Comparison of ENCODE assay signal across 1 cellular context in the genomic region with DNA sequence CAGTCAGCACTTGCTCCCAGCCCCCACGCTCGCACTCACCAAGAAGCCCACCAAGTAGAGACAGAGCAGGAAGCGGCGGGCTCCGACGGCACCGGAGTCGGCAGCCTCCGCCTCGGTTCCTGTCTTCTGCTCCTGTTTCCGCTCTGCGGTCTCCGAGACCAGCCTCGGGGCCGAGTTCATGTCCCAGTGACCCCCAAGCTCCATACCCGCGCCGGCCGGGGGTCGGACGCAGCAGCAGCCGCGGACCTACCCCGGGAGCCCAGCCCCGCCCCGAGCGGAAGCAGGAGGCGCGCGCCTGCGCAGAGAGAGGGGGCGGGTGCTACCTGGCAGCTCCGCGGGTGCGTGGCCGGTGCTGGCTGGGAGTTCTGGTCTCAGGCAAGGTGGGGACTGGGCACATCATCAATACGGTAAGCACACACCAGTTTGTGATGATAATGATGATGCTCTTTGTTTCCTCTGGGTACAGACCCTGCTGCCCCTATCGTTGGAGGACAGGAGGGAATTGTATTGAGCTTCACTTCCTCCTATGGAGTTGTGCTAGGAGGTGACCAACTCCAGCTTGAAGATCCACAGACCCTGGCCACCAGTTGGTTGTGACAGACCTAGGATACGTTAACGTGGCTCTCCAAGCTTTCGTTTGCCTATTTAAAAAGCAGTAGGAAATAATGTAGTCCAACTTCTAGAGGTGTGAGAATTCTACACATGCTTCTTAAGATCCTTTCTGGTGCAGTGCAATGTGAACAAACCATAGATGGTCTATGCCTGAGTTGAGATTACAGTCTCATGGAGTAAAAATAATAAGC.
A peak's percentile ranks its signal among the peaks of the same experiment; 100 is the strongest.
TF ChIP-seq lines count a peak whose summit lies in the region.

No MANE protein-coding gene starts in this region.

TF ChIP-seq in HepG2, 621 proteins besides CTCF, POLR2A, EP300 and RAD21 (continued from another document and continues in another):
- TF ChIP-seq, protein P1, sequence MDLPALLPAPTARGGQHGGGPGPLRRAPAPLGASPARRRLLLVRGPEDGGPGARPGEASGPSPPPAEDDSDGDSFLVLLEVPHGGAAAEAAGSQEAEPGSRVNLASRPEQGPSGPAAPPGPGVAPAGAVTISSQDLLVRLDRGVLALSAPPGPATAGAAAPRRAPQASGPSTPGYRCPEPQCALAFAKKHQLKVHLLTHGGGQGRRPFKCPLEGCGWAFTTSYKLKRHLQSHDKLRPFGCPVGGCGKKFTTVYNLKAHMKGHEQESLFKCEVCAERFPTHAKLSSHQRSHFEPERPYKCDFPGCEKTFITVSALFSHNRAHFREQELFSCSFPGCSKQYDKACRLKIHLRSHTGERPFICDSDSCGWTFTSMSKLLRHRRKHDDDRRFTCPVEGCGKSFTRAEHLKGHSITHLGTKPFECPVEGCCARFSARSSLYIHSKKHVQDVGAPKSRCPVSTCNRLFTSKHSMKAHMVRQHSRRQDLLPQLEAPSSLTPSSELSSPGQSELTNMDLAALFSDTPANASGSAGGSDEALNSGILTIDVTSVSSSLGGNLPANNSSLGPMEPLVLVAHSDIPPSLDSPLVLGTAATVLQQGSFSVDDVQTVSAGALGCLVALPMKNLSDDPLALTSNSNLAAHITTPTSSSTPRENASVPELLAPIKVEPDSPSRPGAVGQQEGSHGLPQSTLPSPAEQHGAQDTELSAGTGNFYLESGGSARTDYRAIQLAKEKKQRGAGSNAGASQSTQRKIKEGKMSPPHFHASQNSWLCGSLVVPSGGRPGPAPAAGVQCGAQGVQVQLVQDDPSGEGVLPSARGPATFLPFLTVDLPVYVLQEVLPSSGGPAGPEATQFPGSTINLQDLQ (CRISPR knock-in tag; IDR thresholded peaks at IDR 0.05): 0 out of 2 replicates have a peak, but pooled peaks have one; percentile 10
- TF ChIP-seq ZNF839 (CRISPR knock-in tag; IDR thresholded peaks at IDR 0.05; ENCODE audit: borderline replicate concordance) (peak; percentile 89; the same call in 1 of the 2 replicates), ADNP (CRISPR knock-in tag; IDR thresholded peaks at IDR 0.05) (no peak), STAT5B (CRISPR knock-in tag; IDR thresholded peaks at IDR 0.05) (no peak), JUND (CRISPR knock-in tag; IDR thresholded peaks at IDR 0.05) (no peak), ZNF777 (CRISPR knock-in tag; IDR thresholded peaks at IDR 0.05) (peak; percentile 96), RFX1 (IDR thresholded peaks at IDR 0.05) (no peak), SP1 (IDR thresholded peaks at IDR 0.05) (no peak), SP1 (CRISPR knock-in tag; IDR thresholded peaks at IDR 0.05) (peak; percentile 76), FOXP1 (IDR thresholded peaks at IDR 0.05) (no peak), FOXP1 (CRISPR knock-in tag; IDR thresholded peaks at IDR 0.05) (no peak), SNAPC2 (CRISPR knock-in tag; IDR thresholded peaks at IDR 0.05) (no peak; the same call in 1 of the 2 replicates), ZNF598 (CRISPR knock-in tag; IDR thresholded peaks at IDR 0.05; ENCODE audit: borderline replicate concordance) (peak; percentile 83), ZNF652 (CRISPR knock-in tag; IDR thresholded peaks at IDR 0.05; ENCODE audit: borderline replicate concordance, low read depth) (no peak), ISL2 (CRISPR knock-in tag; IDR thresholded peaks at IDR 0.05) (peak; percentile 69; the same call in 1 of the 2 replicates), ARNTL (CRISPR knock-in tag; IDR thresholded peaks at IDR 0.05) (0 out of 2 replicates have a peak, but pooled peaks have one; percentile 14), ATAD3A (CRISPR knock-in tag; IDR thresholded peaks at IDR 0.05) (no peak), ZNF451 (CRISPR knock-in tag; IDR thresholded peaks at IDR 0.05) (peak; percentile 62; the same call in 1 of the 2 replicates), FOXA1 (IDR thresholded peaks at IDR 0.05) (no peak), FOXA1 (CRISPR knock-in tag; IDR thresholded peaks at IDR 0.05) (no peak), ZNF572 (CRISPR knock-in tag; IDR thresholded peaks at IDR 0.05) (0 out of 2 replicates have a peak, but pooled peaks have one; percentile 19), RAD51 (IDR thresholded peaks at IDR 0.05; ENCODE audit: borderline replicate concordance) (no peak), NONO (IDR thresholded peaks at IDR 0.05) (no peak), NONO (CRISPR knock-in tag; conservative IDR thresholded peaks at IDR 0.05) (peak; percentile 88), AKAP8 (CRISPR knock-in tag; IDR thresholded peaks at IDR 0.05) (no peak; the same call in 1 of the 2 replicates), ZNF670 (CRISPR knock-in tag; IDR thresholded peaks at IDR 0.05; ENCODE audit: borderline replicate concordance) (peak; percentile 91; the same call in 1 of the 2 replicates), MIXL1 (CRISPR knock-in tag; IDR thresholded peaks at IDR 0.05) (no peak), TARDBP (CRISPR knock-in tag; IDR thresholded peaks at IDR 0.05) (0 out of 2 replicates have a peak, but pooled peaks have one; percentile 49), SOX13 (IDR thresholded peaks at IDR 0.05) (peak; percentile 30; the same call in 1 of the 2 replicates), SOX13 (CRISPR knock-in tag; conservative IDR thresholded peaks at IDR 0.05 in 1 of 2, IDR thresholded peaks at IDR 0.05 in 1 of 2) (no peak; a peak in 1 of 4 replicates), ZNF549 (CRISPR knock-in tag; IDR thresholded peaks at IDR 0.05) (no peak), TCF12 (IDR thresholded peaks at IDR 0.05) (no peak), TCF12 (CRISPR knock-in tag; IDR thresholded peaks at IDR 0.05) (no peak), SP5 (CRISPR knock-in tag; IDR thresholded peaks at IDR 0.05; ENCODE audit: borderline replicate concordance, low read depth) (peak; percentile 74), PHF20 (CRISPR knock-in tag; IDR thresholded peaks at IDR 0.05) (peak; percentile 78)
- TF ChIP-seq, protein P2, sequence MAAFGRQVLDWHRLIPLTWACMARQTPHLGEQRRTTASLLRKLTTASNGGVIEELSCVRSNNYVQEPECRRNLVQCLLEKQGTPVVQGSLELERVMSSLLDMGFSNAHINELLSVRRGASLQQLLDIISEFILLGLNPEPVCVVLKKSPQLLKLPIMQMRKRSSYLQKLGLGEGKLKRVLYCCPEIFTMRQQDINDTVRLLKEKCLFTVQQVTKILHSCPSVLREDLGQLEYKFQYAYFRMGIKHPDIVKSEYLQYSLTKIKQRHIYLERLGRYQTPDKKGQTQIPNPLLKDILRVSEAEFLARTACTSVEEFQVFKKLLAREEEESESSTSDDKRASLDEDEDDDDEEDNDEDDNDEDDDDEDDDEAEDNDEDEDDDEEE (CRISPR knock-in tag; IDR thresholded peaks at IDR 0.05): 0 out of 2 replicates have a peak, but pooled peaks have one; percentile 18
- TF ChIP-seq, protein P3, sequence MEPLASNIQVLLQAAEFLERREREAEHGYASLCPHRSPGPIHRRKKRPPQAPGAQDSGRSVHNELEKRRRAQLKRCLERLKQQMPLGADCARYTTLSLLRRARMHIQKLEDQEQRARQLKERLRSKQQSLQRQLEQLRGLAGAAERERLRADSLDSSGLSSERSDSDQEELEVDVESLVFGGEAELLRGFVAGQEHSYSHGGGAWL (CRISPR knock-in tag; IDR thresholded peaks at IDR 0.05): peak; percentile 95
- TF ChIP-seq, protein P4, sequence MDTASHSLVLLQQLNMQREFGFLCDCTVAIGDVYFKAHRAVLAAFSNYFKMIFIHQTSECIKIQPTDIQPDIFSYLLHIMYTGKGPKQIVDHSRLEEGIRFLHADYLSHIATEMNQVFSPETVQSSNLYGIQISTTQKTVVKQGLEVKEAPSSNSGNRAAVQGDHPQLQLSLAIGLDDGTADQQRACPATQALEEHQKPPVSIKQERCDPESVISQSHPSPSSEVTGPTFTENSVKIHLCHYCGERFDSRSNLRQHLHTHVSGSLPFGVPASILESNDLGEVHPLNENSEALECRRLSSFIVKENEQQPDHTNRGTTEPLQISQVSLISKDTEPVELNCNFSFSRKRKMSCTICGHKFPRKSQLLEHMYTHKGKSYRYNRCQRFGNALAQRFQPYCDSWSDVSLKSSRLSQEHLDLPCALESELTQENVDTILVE (CRISPR knock-in tag; IDR thresholded peaks at IDR 0.05): peak; percentile 40; the same call in 1 of the 2 replicates
- TF ChIP-seq, protein P5, sequence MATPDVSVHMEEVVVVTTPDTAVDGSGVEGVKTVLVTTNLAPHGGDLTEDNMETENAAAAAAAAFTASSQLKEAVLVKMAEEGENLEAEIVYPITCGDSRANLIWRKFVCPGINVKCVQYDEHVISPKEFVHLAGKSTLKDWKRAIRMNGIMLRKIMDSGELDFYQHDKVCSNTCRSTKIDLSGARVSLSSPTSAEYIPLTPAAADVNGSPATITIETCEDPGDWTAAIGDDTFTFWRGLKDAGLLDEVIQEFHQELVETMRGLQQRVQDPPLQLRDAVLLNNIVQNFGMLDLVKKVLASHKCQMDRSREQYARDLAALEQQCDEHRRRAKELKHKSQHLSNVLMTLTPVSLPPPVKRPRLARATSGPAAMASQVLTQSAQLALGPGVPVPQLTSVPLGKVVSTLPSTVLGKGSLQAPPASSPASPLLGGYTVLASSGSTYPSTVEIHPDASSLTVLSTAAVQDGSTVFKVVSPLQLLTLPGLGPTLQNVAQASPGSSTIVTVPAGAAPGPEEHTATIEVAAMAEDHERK (CRISPR knock-in tag; IDR thresholded peaks at IDR 0.05; ENCODE audit: low read depth): no peak
- TF ChIP-seq, protein P6, sequence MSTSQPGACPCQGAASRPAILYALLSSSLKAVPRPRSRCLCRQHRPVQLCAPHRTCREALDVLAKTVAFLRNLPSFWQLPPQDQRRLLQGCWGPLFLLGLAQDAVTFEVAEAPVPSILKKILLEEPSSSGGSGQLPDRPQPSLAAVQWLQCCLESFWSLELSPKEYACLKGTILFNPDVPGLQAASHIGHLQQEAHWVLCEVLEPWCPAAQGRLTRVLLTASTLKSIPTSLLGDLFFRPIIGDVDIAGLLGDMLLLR (CRISPR knock-in tag; IDR thresholded peaks at IDR 0.05): peak; percentile 79; the same call in 1 of the 2 replicates
- TF ChIP-seq, protein P7, sequence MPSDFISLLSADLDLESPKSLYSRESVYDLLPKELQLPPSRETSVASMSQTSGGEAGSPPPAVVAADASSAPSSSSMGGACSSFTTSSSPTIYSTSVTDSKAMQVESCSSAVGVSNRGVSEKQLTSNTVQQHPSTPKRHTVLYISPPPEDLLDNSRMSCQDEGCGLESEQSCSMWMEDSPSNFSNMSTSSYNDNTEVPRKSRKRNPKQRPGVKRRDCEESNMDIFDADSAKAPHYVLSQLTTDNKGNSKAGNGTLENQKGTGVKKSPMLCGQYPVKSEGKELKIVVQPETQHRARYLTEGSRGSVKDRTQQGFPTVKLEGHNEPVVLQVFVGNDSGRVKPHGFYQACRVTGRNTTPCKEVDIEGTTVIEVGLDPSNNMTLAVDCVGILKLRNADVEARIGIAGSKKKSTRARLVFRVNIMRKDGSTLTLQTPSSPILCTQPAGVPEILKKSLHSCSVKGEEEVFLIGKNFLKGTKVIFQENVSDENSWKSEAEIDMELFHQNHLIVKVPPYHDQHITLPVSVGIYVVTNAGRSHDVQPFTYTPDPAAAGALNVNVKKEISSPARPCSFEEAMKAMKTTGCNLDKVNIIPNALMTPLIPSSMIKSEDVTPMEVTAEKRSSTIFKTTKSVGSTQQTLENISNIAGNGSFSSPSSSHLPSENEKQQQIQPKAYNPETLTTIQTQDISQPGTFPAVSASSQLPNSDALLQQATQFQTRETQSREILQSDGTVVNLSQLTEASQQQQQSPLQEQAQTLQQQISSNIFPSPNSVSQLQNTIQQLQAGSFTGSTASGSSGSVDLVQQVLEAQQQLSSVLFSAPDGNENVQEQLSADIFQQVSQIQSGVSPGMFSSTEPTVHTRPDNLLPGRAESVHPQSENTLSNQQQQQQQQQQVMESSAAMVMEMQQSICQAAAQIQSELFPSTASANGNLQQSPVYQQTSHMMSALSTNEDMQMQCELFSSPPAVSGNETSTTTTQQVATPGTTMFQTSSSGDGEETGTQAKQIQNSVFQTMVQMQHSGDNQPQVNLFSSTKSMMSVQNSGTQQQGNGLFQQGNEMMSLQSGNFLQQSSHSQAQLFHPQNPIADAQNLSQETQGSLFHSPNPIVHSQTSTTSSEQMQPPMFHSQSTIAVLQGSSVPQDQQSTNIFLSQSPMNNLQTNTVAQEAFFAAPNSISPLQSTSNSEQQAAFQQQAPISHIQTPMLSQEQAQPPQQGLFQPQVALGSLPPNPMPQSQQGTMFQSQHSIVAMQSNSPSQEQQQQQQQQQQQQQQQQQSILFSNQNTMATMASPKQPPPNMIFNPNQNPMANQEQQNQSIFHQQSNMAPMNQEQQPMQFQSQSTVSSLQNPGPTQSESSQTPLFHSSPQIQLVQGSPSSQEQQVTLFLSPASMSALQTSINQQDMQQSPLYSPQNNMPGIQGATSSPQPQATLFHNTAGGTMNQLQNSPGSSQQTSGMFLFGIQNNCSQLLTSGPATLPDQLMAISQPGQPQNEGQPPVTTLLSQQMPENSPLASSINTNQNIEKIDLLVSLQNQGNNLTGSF (CRISPR knock-in tag; IDR thresholded peaks at IDR 0.05): peak; percentile 52; the same call in 1 of the 2 replicates
- TF ChIP-seq, protein P8, sequence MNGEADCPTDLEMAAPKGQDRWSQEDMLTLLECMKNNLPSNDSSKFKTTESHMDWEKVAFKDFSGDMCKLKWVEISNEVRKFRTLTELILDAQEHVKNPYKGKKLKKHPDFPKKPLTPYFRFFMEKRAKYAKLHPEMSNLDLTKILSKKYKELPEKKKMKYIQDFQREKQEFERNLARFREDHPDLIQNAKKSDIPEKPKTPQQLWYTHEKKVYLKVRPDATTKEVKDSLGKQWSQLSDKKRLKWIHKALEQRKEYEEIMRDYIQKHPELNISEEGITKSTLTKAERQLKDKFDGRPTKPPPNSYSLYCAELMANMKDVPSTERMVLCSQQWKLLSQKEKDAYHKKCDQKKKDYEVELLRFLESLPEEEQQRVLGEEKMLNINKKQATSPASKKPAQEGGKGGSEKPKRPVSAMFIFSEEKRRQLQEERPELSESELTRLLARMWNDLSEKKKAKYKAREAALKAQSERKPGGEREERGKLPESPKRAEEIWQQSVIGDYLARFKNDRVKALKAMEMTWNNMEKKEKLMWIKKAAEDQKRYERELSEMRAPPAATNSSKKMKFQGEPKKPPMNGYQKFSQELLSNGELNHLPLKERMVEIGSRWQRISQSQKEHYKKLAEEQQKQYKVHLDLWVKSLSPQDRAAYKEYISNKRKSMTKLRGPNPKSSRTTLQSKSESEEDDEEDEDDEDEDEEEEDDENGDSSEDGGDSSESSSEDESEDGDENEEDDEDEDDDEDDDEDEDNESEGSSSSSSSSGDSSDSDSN (CRISPR knock-in tag; IDR thresholded peaks at IDR 0.05): peak; percentile 85
- TF ChIP-seq, protein P9, sequence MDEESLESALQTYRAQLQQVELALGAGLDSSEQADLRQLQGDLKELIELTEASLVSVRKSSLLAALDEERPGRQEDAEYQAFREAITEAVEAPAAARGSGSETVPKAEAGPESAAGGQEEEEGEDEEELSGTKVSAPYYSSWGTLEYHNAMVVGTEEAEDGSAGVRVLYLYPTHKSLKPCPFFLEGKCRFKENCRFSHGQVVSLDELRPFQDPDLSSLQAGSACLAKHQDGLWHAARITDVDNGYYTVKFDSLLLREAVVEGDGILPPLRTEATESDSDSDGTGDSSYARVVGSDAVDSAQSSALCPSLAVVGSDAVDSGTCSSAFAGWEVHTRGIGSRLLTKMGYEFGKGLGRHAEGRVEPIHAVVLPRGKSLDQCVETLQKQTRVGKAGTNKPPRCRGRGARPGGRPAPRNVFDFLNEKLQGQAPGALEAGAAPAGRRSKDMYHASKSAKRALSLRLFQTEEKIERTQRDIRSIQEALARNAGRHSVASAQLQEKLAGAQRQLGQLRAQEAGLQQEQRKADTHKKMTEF (CRISPR knock-in tag; IDR thresholded peaks at IDR 0.05): peak; percentile 94
- TF ChIP-seq, protein P10, sequence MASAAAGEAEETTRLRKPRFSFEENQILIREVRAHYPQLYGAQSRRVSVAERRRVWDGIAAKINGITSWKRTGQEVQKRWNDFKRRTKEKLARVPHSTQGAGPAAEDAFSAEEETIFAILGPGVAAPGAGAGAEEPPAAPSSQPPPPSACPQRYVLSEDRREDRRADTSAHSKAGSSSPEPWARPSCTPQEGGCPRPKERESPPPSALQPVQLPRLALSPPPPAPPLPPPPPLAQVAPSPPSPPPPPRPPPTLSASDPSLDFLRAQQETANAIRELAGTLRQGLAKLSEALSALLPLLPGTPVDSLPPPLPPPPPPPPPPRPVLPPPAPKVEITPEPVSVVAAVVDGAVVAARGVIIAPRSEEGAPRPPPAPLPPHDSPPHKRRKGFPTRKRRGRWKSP (CRISPR knock-in tag; IDR thresholded peaks at IDR 0.05): peak; percentile 33; the same call in 1 of the 2 replicates
